ENCODE assay signal across 1 cellular context in the genomic region with DNA sequence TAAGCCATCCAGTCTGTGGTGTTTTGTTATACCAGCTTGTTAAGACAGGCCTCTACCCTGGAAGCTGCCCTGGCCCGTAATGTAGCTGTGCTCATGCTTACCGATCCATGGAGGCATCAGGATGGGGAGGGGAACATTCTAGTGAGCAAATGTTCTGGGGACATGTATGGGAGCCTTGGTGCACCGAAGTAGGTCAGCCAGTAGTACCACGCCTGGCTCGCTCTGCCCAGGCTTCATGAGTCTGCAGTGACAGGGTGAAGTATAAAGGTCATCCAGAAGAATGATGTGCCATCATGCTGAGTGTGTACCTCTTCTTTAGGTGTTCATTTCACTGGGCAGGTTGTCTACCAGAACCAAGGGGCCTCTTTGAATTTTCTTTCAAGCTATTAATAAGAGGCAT.
TF ChIP-seq lines count a peak whose summit lies in the region.

No MANE protein-coding gene starts in this region.

TF ChIP-seq in IMR-90, 13 proteins besides CTCF, POLR2A, EP300 and RAD21 (continued from another document):
- TF ChIP-seq USF2 (IDR thresholded peaks at IDR 0.05; ENCODE audit: low read depth, low read length): no peak
